Comparison of ENCODE assay signal across 2 cellular contexts in the genomic region with DNA sequence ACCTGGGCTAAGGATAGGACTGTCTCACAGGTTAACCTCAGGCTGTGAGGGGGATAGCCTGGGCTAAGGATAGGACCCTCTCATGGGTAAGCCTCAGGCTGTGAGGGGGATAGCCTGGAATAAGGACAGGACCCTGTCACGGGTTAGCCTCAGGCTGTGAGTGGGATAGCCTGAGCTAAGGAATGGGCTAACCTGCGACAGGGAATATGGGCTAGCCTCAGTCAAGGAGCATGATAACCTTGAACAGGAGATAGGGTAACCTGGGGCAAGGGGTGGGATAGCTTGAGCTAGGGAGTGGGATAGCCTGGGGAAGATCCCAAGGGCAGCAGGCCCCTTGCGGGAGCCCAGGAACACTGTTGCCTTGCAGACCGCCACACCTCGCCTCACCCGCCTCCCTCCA.
TF ChIP-seq lines count a peak whose summit lies in the region.

No MANE protein-coding gene starts in this region.

TF ChIP-seq in HEK293, 187 proteins besides CTCF, POLR2A, EP300 and RAD21:
- no peak for TF ChIP-seq ZNF791 (tag by site-specific recombination; IDR thresholded peaks at IDR 0.05)
- TF ChIP-seq, protein P1, sequence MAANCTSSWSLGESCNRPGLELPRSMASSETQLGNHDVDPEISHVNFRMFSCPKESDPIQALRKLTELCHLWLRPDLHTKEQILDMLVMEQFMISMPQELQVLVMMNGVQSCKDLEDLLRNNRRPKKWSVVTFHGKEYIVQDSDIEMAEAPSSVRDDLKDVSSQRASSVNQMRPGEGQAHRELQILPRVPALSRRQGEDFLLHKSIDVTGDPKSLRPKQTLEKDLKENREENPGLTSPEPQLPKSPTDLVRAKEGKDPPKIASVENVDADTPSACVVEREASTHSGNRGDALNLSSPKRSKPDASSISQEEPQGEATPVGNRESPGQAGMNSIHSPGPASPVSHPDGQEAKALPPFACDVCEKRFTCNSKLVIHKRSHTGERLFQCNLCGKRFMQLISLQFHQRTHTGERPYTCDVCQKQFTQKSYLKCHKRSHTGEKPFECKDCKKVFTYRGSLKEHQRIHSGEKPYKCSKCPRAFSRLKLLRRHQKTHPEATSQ (tag by site-specific recombination; IDR thresholded peaks at IDR 0.05) = 0 out of 2 replicates have a peak, but pooled peaks have one; percentile 38

TF ChIP-seq in K562, 482 proteins besides CTCF, POLR2A, EP300 and RAD21:
- TF ChIP-seq, protein P2, sequence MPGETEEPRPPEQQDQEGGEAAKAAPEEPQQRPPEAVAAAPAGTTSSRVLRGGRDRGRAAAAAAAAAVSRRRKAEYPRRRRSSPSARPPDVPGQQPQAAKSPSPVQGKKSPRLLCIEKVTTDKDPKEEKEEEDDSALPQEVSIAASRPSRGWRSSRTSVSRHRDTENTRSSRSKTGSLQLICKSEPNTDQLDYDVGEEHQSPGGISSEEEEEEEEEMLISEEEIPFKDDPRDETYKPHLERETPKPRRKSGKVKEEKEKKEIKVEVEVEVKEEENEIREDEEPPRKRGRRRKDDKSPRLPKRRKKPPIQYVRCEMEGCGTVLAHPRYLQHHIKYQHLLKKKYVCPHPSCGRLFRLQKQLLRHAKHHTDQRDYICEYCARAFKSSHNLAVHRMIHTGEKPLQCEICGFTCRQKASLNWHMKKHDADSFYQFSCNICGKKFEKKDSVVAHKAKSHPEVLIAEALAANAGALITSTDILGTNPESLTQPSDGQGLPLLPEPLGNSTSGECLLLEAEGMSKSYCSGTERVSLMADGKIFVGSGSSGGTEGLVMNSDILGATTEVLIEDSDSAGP (CRISPR knock-in tag; IDR thresholded peaks at IDR 0.05) = no peak
- TF ChIP-seq STAG1 (CRISPR knock-in tag; IDR thresholded peaks at IDR 0.05; ENCODE audit: borderline replicate concordance) (no peak), TBL1XR1 (IDR thresholded peaks at IDR 0.05; ENCODE audit: low read length in 2 of 2) (no peak), FOXK2 (conservative IDR thresholded peaks at IDR 0.05 in 1 of 2, IDR thresholded peaks at IDR 0.05 in 1 of 2; ENCODE audit: low read depth in 2 of 2) (peak in 1 of 2 experiments; percentile 76; a peak in 2 of 4 replicates), SRSF9 (IDR thresholded peaks at IDR 0.05; ENCODE audit: borderline replicate concordance, low read depth, low read length) (no peak), TRIM24 (IDR thresholded peaks at IDR 0.05) (peak in 1 of 2 experiments; percentile 87; a peak in 2 of 4 replicates), RBFOX2 (IDR thresholded peaks at IDR 0.05; ENCODE audit: low read depth, low read length) (no peak), SIX5 (IDR thresholded peaks at IDR 0.05; ENCODE audit: borderline replicate concordance in 1 of 2, insufficient read depth in 1 of 2, low read depth in 1 of 2, low read length in 2 of 2) (no peak), FOXM1 (IDR thresholded peaks at IDR 0.05; ENCODE audit: low read depth) (no peak), FOXM1 (CRISPR knock-in tag; IDR thresholded peaks at IDR 0.05; ENCODE audit: low read depth) (no peak), SMARCC2 (IDR thresholded peaks at IDR 0.05; ENCODE audit: low read depth) (no peak), RBM39 (optimal IDR thresholded peaks at IDR 0.05; ENCODE audit: low read depth, low read length) (no peak), POLR2AphosphoS5 (IDR thresholded peaks at IDR 0.05; ENCODE audit: control insufficient read depth, insufficient read depth, low read depth, low read length) (no peak), HDAC2 (IDR thresholded peaks at IDR 0.05) (0 out of 2 replicates have a peak, but pooled peaks have one; percentile 33), JUND (IDR thresholded peaks at IDR 0.05; ENCODE audit: borderline replicate concordance, low read depth, low read length) (no peak), JUND (tag; IDR thresholded peaks at IDR 0.05; ENCODE audit: borderline replicate concordance, low read depth, low read length) (no peak), KLF10 (CRISPR knock-in tag; IDR thresholded peaks at IDR 0.05) (no peak), GATA2 (CRISPR knock-in tag; IDR thresholded peaks at IDR 0.05) (no peak), ZKSCAN3 (CRISPR knock-in tag; IDR thresholded peaks at IDR 0.05) (peak; percentile 99), HDGF (IDR thresholded peaks at IDR 0.05) (no peak), ZKSCAN1 (IDR thresholded peaks at IDR 0.05; ENCODE audit: low read depth, low read length) (no peak)
- TF ChIP-seq, protein P3, sequence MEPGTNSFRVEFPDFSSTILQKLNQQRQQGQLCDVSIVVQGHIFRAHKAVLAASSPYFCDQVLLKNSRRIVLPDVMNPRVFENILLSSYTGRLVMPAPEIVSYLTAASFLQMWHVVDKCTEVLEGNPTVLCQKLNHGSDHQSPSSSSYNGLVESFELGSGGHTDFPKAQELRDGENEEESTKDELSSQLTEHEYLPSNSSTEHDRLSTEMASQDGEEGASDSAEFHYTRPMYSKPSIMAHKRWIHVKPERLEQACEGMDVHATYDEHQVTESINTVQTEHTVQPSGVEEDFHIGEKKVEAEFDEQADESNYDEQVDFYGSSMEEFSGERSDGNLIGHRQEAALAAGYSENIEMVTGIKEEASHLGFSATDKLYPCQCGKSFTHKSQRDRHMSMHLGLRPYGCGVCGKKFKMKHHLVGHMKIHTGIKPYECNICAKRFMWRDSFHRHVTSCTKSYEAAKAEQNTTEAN (CRISPR knock-in tag; IDR thresholded peaks at IDR 0.05) = no peak
- TF ChIP-seq, protein P4, sequence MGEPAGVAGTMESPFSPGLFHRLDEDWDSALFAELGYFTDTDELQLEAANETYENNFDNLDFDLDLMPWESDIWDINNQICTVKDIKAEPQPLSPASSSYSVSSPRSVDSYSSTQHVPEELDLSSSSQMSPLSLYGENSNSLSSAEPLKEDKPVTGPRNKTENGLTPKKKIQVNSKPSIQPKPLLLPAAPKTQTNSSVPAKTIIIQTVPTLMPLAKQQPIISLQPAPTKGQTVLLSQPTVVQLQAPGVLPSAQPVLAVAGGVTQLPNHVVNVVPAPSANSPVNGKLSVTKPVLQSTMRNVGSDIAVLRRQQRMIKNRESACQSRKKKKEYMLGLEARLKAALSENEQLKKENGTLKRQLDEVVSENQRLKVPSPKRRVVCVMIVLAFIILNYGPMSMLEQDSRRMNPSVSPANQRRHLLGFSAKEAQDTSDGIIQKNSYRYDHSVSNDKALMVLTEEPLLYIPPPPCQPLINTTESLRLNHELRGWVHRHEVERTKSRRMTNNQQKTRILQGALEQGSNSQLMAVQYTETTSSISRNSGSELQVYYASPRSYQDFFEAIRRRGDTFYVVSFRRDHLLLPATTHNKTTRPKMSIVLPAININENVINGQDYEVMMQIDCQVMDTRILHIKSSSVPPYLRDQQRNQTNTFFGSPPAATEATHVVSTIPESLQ (CRISPR knock-in tag; IDR thresholded peaks at IDR 0.05) = no peak
